ENCODE assay signal across 11 cellular contexts in genomic region chr22:44360686-44361381, GRCh38. TPM values are rescaled to one million over a fixed set of nuclear protein-coding genes. Genes with fewer than 3 reads are reported as not detected.
A peak's percentile ranks its signal among the peaks of the same experiment; 100 is the strongest.
DNase-seq lines count a peak whose midpoint lies in the region; ATAC-seq and TF ChIP-seq lines count a peak whose summit lies in the region.
"Had no signal": no experiment of that assay in that cellular context is flagged by ENCODE, and none has a peak within 500 bp of the region (broad histone marks: within the 10 kb centered on the region; RNA-seq: fewer than 3 reads in every experiment).

No MANE protein-coding gene starts in this region.

- intact Hi-C loops in left cardiac atrium (cut with DNase I) = loop anchor here in 1 of 2 donors (10.0 kb wide), 1 partner anchor 134 kb away; the partner anchor contains the start of gene RTL6

- no peaks in the 10 kb centered on the region for H3K36me3 ChIP-seq in smooth muscle cell (ENCODE audit: low read depth)

- DNase-seq in H4 (ENCODE audit: low spot score) (peak; percentile 97), astrocyte of the cerebellum (ENCODE audit: low read depth) (peak; percentile 67), left cardiac atrium (peak; percentile 69), smooth muscle cell (lab: John Stamatoyannopoulos, UW; ENCODE audit: unreplicated experiment) (no peak), NCI-H146 treated with DMSO at 0.1 percent for 48 hours (lab: John Stamatoyannopoulos, UW; ENCODE audit: unreplicated experiment) (no peak)
- DNase-seq in activated CD4-positive, alpha-beta T cell treated with anti-CD3 and anti-CD28 coated beads for 48 hours = no peak
- DNase-seq: effector memory CD4-positive, alpha-beta T cell; NCI-H2171 treated with DMSO at 0.1 percent for 48 hours; occipital lobe had no signal

- H3K4me1 ChIP-seq in smooth muscle cell (ENCODE audit: low read depth) = no peaks in the 10 kb centered on the region

- 53% methylated on average over 25 of the region's 25 CpGs for WGBS in smooth muscle cell (ENCODE audit: low lambda C conversion rate)

- H3K9ac ChIP-seq in smooth muscle cell (ENCODE audit: low read depth) = peak overlapping the region; percentile 81

- H3K27me3 ChIP-seq in smooth muscle cell (ENCODE audit: low read depth) = no peaks in the 10 kb centered on the region

- peak; percentile 61 for TF ChIP-seq CTCF in astrocyte of the cerebellum (IDR thresholded peaks at IDR 0.05; ENCODE audit: low read depth, low read length, missing control alignments)
- TF ChIP-seq CTCF in smooth muscle cell (IDR thresholded peaks at IDR 0.05; ENCODE audit: borderline replicate concordance, insufficient read depth, poor library complexity, severe bottlenecking) = no peak

- peaks cover 2% of the 10 kb centered on the region for H3F3A ChIP-seq in smooth muscle cell (ENCODE audit: low read depth)

- H4K20me1 ChIP-seq in smooth muscle cell (ENCODE audit: low read depth) = no peaks in the 10 kb centered on the region

- in situ Hi-C loops in astrocyte of the cerebellum (cut with HindIII; ENCODE audit: low sequenced_read_pairs) = no loop called here

- H3K4me2 ChIP-seq in smooth muscle cell = peak overlapping the region; percentile 29

- peak overlapping the region; percentile 96 for H3K27ac ChIP-seq in smooth muscle cell (ENCODE audit: low read depth)

- no peaks in the 10 kb centered on the region for H3K79me2 ChIP-seq in smooth muscle cell (ENCODE audit: low read depth)

- H2AFZ ChIP-seq in smooth muscle cell (ENCODE audit: low read depth) = no peak overlapping the region

- H3K9me3 ChIP-seq in smooth muscle cell (replicated peaks; ENCODE audit: low read depth) = no peaks in the 10 kb centered on the region

- H3K4me3 ChIP-seq in astrocyte of the cerebellum (ENCODE audit: low read depth, low read length) = no peak overlapping the region
- H3K4me3 ChIP-seq in smooth muscle cell = no peak overlapping the region

- ATAC-seq in left cardiac atrium (peak; percentile 38 to 39), HG03520 (IDR thresholded peaks at IDR 0.05; ENCODE audit: unreplicated experiment) (no peak), HG03342 (IDR thresholded peaks at IDR 0.05; ENCODE audit: unreplicated experiment) (no peak)

RNA-seq across cellular contexts. Expression of gene SHISAL1, which starts 48.1 kb away (rescaled TPM):
- total RNA-seq in H4 (2014; rRNA removed; shearing (Covaris generic)) = 7.0 and 8.2 TPM in 2 replicates
- 1 to 10 TPM; 1.4 to 4.2 TPM for total RNA-seq in left cardiac atrium
- total RNA-seq in smooth muscle cell = 1.9 TPM in 2 replicates
- polyA plus RNA-seq in smooth muscle cell = 0.39 and 0.78 TPM in 2 replicates

Comparison
In these comparisons a context has a peak if more than half of its experiments do, and no peak if none do; other contexts are left out.
1. DNase-seq: peak in H4 (single experiment), astrocyte of the cerebellum (single experiment) and left cardiac atrium (single experiment); none in smooth muscle cell (single experiment), NCI-H146 treated with DMSO at 0.1 percent for 48 hours (single experiment) and activated CD4-positive, alpha-beta T cell treated with anti-CD3 and anti-CD28 coated beads for 48 hours (single experiment).
2. ATAC-seq: peak in left cardiac atrium (2 of 2); none in HG03520 (single experiment) and HG03342 (single experiment).